Comparison of ENCODE assay signal across 2 cellular contexts in the genomic region with DNA sequence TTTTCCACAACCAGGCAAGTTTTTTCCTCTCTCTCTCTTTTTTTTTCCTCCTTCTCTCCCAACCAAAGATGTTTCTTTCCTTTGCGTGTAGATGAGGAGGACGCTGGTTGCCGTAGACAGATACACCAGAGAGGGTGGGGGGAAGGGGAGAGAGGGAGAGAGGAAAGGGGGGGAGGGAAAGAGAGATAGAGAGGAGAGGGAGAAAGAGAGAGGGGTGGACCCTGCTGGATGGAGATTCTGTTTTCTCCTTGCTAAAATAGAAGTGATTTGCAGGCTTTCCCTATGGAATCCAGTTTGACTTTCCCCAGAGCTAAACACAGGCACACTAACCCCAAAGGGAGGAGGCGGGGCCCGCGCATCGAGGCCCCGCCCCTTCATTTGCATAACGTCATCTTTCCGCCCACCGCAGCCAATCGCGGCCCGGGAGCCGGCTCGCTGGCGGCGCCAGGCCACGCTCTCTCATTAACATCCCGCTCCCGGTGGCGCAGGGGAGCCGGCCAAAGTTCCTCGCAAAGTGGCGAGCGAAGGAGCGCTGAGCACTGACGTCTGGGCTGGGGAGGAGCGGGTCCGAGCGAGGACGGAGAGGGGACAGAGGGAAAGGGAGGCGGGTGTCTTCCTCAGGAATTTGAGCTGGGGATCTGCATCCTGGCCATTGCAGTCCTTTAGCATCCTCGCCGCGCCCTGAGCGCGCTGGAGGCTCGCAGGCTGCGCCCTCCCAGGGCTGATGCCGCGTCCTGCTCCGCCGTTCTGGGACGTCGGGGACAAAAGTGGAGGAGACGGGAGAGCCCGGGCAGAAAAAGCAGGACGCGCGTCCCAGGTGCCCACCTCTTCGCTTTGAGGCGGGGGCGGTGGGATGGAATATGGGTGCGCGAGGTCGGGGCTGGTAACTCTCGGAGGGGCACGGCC.
TF ChIP-seq lines count a peak whose summit lies in the region.

No MANE protein-coding gene starts in this region.

TF ChIP-seq in HEK293, 187 proteins besides CTCF, POLR2A, EP300 and RAD21 (continued from another document and continues in another):
- TF ChIP-seq, protein P1, sequence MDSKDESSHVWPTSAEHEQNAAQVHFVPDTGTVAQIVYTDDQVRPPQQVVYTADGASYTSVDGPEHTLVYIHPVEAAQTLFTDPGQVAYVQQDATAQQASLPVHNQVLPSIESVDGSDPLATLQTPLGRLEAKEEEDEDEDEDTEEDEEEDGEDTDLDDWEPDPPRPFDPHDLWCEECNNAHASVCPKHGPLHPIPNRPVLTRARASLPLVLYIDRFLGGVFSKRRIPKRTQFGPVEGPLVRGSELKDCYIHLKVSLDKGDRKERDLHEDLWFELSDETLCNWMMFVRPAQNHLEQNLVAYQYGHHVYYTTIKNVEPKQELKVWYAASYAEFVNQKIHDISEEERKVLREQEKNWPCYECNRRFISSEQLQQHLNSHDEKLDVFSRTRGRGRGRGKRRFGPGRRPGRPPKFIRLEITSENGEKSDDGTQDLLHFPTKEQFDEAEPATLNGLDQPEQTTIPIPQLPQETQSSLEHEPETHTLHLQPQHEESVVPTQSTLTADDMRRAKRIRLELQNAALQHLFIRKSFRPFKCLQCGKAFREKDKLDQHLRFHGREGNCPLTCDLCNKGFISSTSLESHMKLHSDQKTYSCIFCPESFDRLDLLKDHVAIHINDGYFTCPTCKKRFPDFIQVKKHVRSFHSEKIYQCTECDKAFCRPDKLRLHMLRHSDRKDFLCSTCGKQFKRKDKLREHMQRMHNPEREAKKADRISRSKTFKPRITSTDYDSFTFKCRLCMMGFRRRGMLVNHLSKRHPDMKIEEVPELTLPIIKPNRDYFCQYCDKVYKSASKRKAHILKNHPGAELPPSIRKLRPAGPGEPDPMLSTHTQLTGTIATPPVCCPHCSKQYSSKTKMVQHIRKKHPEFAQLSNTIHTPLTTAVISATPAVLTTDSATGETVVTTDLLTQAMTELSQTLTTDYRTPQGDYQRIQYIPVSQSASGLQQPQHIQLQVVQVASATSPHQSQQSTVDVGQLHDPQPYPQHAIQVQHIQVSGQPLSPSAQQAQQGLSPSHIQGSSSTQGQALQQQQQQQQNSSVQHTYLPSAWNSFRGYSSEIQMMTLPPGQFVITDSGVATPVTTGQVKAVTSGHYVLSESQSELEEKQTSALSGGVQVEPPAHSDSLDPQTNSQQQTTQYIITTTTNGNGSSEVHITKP (tag by site-specific recombination; IDR thresholded peaks at IDR 0.05): peak; percentile 94
- TF ChIP-seq IKZF3 (tag by site-specific recombination; IDR thresholded peaks at IDR 0.05): peak; percentile 86
- no peak for TF ChIP-seq ZNF768 (tag by site-specific recombination; IDR thresholded peaks at IDR 0.05)
- no peak for TF ChIP-seq ZNF138 (tag by site-specific recombination; IDR thresholded peaks at IDR 0.05; ENCODE audit: borderline replicate concordance)
- TF ChIP-seq, protein P2, sequence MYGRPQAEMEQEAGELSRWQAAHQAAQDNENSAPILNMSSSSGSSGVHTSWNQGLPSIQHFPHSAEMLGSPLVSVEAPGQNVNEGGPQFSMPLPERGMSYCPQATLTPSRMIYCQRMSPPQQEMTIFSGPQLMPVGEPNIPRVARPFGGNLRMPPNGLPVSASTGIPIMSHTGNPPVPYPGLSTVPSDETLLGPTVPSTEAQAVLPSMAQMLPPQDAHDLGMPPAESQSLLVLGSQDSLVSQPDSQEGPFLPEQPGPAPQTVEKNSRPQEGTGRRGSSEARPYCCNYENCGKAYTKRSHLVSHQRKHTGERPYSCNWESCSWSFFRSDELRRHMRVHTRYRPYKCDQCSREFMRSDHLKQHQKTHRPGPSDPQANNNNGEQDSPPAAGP (tag by site-specific recombination; IDR thresholded peaks at IDR 0.05): peak; percentile 25; the same call in 1 of the 2 replicates
- TF ChIP-seq, protein P3, sequence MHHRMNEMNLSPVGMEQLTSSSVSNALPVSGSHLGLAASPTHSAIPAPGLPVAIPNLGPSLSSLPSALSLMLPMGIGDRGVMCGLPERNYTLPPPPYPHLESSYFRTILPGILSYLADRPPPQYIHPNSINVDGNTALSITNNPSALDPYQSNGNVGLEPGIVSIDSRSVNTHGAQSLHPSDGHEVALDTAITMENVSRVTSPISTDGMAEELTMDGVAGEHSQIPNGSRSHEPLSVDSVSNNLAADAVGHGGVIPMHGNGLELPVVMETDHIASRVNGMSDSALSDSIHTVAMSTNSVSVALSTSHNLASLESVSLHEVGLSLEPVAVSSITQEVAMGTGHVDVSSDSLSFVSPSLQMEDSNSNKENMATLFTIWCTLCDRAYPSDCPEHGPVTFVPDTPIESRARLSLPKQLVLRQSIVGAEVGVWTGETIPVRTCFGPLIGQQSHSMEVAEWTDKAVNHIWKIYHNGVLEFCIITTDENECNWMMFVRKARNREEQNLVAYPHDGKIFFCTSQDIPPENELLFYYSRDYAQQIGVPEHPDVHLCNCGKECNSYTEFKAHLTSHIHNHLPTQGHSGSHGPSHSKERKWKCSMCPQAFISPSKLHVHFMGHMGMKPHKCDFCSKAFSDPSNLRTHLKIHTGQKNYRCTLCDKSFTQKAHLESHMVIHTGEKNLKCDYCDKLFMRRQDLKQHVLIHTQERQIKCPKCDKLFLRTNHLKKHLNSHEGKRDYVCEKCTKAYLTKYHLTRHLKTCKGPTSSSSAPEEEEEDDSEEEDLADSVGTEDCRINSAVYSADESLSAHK (tag by site-specific recombination; IDR thresholded peaks at IDR 0.05): peak; percentile 16; the same call in 1 of the 2 replicates
- TF ChIP-seq ZBTB17 (tag by site-specific recombination; IDR thresholded peaks at IDR 0.05): peak; percentile 90
- TF ChIP-seq ZBTB8A (tag by site-specific recombination; IDR thresholded peaks at IDR 0.05): peak; percentile 71
- TF ChIP-seq PRDM1 (tag by site-specific recombination; IDR thresholded peaks at IDR 0.05): peak; percentile 98
- TF ChIP-seq ZBTB20 (tag by site-specific recombination; IDR thresholded peaks at IDR 0.05): peak; percentile 65
- TF ChIP-seq ZNF843 (tag by site-specific recombination; IDR thresholded peaks at IDR 0.05): 0 out of 2 replicates have a peak, but pooled peaks have one; percentile 24
- TF ChIP-seq ZFP69B (tag by site-specific recombination; IDR thresholded peaks at IDR 0.05): peak; percentile 89
- TF ChIP-seq ZNF623 (tag by site-specific recombination; IDR thresholded peaks at IDR 0.05): no peak
- peak; percentile 91 for TF ChIP-seq ZNF600 (tag by site-specific recombination; IDR thresholded peaks at IDR 0.05)
- TF ChIP-seq, protein P4, sequence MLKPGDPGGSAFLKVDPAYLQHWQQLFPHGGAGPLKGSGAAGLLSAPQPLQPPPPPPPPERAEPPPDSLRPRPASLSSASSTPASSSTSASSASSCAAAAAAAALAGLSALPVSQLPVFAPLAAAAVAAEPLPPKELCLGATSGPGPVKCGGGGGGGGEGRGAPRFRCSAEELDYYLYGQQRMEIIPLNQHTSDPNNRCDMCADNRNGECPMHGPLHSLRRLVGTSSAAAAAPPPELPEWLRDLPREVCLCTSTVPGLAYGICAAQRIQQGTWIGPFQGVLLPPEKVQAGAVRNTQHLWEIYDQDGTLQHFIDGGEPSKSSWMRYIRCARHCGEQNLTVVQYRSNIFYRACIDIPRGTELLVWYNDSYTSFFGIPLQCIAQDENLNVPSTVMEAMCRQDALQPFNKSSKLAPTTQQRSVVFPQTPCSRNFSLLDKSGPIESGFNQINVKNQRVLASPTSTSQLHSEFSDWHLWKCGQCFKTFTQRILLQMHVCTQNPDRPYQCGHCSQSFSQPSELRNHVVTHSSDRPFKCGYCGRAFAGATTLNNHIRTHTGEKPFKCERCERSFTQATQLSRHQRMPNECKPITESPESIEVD (tag by site-specific recombination; IDR thresholded peaks at IDR 0.05): 0 out of 2 replicates have a peak, but pooled peaks have one; percentile 6
- no peak for TF ChIP-seq ZNF23 (tag by site-specific recombination; IDR thresholded peaks at IDR 0.05; ENCODE audit: borderline replicate concordance)
- peak; percentile 42; the same call in 1 of the 2 replicates for TF ChIP-seq ZXDB (tag by site-specific recombination; IDR thresholded peaks at IDR 0.05)
- no peak for TF ChIP-seq ZNF571 (tag by site-specific recombination; IDR thresholded peaks at IDR 0.05)
- peak; percentile 79 for TF ChIP-seq ZNF501 (tag by site-specific recombination; IDR thresholded peaks at IDR 0.05)

TF ChIP-seq in GM12878, 131 proteins besides CTCF, POLR2A, EP300 and RAD21 (continued from another document and continues in another):
- TF ChIP-seq, protein P5, sequence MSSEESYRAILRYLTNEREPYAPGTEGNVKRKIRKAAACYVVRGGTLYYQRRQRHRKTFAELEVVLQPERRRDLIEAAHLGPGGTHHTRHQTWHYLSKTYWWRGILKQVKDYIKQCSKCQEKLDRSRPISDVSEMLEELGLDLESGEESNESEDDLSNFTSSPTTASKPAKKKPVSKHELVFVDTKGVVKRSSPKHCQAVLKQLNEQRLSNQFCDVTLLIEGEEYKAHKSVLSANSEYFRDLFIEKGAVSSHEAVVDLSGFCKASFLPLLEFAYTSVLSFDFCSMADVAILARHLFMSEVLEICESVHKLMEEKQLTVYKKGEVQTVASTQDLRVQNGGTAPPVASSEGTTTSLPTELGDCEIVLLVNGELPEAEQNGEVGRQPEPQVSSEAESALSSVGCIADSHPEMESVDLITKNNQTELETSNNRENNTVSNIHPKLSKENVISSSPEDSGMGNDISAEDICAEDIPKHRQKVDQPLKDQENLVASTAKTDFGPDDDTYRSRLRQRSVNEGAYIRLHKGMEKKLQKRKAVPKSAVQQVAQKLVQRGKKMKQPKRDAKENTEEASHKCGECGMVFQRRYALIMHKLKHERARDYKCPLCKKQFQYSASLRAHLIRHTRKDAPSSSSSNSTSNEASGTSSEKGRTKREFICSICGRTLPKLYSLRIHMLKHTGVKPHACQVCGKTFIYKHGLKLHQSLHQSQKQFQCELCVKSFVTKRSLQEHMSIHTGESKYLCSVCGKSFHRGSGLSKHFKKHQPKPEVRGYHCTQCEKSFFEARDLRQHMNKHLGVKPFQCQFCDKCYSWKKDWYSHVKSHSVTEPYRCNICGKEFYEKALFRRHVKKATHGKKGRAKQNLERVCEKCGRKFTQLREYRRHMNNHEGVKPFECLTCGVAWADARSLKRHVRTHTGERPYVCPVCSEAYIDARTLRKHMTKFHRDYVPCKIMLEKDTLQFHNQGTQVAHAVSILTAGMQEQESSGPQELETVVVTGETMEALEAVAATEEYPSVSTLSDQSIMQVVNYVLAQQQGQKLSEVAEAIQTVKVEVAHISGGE (CRISPR knock-in tag; IDR thresholded peaks at IDR 0.05): no peak
- TF ChIP-seq KLF5 (IDR thresholded peaks at IDR 0.05; ENCODE audit: partially characterized antibody) (peak; percentile 19), CBFB (IDR thresholded peaks at IDR 0.05; ENCODE audit: low read depth) (peak; percentile 58; the same call in 1 of the 2 replicates), NRF1 (conservative IDR thresholded peaks at IDR 0.05; ENCODE audit: low read depth, low read length) (no peak; the same call in 1 of the 2 replicates), CHD2 (IDR thresholded peaks at IDR 0.05; ENCODE audit: borderline replicate concordance, low read depth, low read length) (no peak), YY1 (IDR thresholded peaks at IDR 0.05; ENCODE audit: low read depth, low read length) (peak; percentile 54), SPI1 (IDR thresholded peaks at IDR 0.05; ENCODE audit: borderline replicate concordance, insufficient read depth, low read depth, low read length) (no peak), CHD1 (IDR thresholded peaks at IDR 0.05; ENCODE audit: low read depth, low read length) (peak; percentile 80; the same call in 1 of the 2 replicates), FOS (IDR thresholded peaks at IDR 0.05; ENCODE audit: borderline replicate concordance, extremely low read depth, insufficient read length) (no peak), HDAC6 (IDR thresholded peaks at IDR 0.05; ENCODE audit: unreplicated experiment) (peak; percentile 78), IRF4 (IDR thresholded peaks at IDR 0.05; ENCODE audit: low read depth, low read length) (no peak), PAX5 (IDR thresholded peaks at IDR 0.05; ENCODE audit: borderline replicate concordance, low read depth, low read length) (no peak), TAF1 (IDR thresholded peaks at IDR 0.05; ENCODE audit: borderline replicate concordance, low read depth, low read length) (peak; percentile 96), SUPT20H (IDR thresholded peaks at IDR 0.05; ENCODE audit: borderline replicate concordance, control insufficient read depth, low read depth, low read length) (no peak)
- TF ChIP-seq, protein P6, sequence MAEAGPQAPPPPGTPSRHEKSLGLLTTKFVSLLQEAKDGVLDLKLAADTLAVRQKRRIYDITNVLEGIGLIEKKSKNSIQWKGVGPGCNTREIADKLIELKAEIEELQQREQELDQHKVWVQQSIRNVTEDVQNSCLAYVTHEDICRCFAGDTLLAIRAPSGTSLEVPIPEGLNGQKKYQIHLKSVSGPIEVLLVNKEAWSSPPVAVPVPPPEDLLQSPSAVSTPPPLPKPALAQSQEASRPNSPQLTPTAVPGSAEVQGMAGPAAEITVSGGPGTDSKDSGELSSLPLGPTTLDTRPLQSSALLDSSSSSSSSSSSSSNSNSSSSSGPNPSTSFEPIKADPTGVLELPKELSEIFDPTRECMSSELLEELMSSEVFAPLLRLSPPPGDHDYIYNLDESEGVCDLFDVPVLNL (IDR thresholded peaks at IDR 0.05; ENCODE audit: low read depth, low read length): no peak
- TF ChIP-seq, protein P7, sequence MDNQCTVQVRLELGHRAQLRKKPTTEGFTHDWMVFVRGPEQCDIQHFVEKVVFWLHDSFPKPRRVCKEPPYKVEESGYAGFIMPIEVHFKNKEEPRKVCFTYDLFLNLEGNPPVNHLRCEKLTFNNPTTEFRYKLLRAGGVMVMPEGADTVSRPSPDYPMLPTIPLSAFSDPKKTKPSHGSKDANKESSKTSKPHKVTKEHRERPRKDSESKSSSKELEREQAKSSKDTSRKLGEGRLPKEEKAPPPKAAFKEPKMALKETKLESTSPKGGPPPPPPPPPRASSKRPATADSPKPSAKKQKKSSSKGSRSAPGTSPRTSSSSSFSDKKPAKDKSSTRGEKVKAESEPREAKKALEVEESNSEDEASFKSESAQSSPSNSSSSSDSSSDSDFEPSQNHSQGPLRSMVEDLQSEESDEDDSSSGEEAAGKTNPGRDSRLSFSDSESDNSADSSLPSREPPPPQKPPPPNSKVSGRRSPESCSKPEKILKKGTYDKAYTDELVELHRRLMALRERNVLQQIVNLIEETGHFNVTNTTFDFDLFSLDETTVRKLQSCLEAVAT (IDR thresholded peaks at IDR 0.05): peak; percentile 74; the same call in 1 of the 2 replicates
- TF ChIP-seq, protein P8, sequence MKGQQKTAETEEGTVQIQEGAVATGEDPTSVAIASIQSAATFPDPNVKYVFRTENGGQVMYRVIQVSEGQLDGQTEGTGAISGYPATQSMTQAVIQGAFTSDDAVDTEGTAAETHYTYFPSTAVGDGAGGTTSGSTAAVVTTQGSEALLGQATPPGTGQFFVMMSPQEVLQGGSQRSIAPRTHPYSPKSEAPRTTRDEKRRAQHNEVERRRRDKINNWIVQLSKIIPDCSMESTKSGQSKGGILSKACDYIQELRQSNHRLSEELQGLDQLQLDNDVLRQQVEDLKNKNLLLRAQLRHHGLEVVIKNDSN (IDR thresholded peaks at IDR 0.05; ENCODE audit: borderline replicate concordance, extremely low read length, insufficient read depth, low read depth, low read length): no peak
- TF ChIP-seq, protein P9, sequence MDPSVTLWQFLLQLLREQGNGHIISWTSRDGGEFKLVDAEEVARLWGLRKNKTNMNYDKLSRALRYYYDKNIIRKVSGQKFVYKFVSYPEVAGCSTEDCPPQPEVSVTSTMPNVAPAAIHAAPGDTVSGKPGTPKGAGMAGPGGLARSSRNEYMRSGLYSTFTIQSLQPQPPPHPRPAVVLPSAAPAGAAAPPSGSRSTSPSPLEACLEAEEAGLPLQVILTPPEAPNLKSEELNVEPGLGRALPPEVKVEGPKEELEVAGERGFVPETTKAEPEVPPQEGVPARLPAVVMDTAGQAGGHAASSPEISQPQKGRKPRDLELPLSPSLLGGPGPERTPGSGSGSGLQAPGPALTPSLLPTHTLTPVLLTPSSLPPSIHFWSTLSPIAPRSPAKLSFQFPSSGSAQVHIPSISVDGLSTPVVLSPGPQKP (IDR thresholded peaks at IDR 0.05; ENCODE audit: low read depth, low read length): no peak; the same call in 1 of the 2 replicates
